Comparison of ENCODE assay signal across 1 cellular context in the genomic region with DNA sequence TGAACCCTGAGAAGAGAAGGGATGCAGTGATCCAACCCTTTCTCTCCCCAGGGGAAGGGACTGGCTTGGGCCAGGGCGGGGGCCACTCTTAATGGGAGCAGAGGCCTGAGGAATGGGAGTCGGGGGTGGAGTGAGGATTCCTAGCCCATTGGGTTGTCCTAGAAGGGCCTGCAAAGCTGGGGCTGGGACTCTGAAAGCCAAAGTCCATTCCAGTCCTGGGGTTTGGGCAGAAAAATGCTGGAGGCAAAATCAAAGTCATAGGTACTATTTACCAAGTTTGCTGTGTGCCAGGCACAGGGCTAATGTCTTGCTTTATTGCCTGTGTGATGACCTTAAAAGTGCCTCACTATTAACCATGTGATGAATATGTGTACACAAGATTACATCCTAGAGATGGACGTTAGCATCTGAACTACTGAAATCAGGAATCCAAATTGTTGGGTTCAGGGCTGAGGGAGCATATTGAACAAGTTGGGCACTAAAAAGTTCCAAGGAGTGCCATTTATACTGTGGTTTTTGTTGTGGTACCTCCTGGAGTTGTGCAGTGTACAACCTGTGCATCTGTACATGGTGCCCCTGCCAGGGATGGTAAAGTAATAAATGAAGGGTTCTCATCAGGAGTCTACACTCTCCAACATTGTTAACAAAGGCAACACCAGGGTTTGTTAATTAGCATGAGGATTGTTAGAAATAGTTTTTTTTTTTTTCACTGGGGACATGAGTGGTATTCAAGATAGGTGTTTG.
TF ChIP-seq lines count a peak whose summit lies in the region.

No MANE protein-coding gene starts in this region.

TF ChIP-seq in GM23338, 12 proteins besides CTCF, POLR2A, EP300 and RAD21 (continued from another document):
- TF ChIP-seq, protein P1, sequence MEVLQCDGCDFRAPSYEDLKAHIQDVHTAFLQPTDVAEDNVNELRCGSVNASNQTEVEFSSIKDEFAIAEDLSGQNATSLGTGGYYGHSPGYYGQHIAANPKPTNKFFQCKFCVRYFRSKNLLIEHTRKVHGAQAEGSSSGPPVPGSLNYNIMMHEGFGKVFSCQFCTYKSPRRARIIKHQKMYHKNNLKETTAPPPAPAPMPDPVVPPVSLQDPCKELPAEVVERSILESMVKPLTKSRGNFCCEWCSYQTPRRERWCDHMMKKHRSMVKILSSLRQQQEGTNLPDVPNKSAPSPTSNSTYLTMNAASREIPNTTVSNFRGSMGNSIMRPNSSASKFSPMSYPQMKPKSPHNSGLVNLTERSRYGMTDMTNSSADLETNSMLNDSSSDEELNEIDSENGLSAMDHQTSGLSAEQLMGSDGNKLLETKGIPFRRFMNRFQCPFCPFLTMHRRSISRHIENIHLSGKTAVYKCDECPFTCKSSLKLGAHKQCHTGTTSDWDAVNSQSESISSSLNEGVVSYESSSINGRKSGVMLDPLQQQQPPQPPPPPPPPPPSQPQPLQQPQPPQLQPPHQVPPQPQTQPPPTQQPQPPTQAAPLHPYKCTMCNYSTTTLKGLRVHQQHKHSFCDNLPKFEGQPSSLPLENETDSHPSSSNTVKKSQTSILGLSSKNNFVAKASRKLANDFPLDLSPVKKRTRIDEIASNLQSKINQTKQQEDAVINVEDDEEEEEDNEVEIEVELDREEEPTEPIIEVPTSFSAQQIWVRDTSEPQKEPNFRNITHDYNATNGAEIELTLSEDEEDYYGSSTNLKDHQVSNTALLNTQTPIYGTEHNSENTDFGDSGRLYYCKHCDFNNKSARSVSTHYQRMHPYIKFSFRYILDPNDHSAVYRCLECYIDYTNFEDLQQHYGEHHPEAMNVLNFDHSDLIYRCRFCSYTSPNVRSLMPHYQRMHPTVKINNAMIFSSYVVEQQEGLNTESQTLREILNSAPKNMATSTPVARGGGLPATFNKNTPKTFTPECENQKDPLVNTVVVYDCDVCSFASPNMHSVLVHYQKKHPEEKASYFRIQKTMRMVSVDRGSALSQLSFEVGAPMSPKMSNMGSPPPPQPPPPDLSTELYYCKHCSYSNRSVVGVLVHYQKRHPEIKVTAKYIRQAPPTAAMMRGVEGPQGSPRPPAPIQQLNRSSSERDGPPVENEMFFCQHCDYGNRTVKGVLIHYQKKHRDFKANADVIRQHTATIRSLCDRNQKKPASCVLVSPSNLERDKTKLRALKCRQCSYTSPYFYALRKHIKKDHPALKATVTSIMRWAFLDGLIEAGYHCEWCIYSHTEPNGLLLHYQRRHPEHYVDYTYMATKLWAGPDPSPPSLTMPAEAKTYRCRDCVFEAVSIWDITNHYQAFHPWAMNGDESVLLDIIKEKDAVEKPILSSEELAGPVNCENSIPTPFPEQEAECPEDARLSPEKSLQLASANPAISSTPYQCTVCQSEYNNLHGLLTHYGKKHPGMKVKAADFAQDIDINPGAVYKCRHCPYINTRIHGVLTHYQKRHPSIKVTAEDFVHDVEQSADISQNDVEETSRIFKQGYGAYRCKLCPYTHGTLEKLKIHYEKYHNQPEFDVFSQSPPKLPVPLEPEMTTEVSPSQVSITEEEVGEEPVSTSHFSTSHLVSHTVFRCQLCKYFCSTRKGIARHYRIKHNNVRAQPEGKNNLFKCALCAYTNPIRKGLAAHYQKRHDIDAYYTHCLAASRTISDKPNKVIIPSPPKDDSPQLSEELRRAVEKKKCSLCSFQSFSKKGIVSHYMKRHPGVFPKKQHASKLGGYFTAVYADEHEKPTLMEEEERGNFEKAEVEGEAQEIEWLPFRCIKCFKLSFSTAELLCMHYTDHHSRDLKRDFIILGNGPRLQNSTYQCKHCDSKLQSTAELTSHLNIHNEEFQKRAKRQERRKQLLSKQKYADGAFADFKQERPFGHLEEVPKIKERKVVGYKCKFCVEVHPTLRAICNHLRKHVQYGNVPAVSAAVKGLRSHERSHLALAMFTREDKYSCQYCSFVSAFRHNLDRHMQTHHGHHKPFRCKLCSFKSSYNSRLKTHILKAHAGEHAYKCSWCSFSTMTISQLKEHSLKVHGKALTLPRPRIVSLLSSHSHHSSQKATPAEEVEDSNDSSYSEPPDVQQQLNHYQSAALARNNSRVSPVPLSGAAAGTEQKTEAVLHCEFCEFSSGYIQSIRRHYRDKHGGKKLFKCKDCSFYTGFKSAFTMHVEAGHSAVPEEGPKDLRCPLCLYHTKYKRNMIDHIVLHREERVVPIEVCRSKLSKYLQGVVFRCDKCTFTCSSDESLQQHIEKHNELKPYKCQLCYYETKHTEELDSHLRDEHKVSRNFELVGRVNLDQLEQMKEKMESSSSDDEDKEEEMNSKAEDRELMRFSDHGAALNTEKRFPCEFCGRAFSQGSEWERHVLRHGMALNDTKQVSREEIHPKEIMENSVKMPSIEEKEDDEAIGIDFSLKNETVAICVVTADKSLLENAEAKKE (CRISPR knock-in tag; IDR thresholded peaks at IDR 0.05) = no peak
- TF ChIP-seq CREB1 (CRISPR knock-in tag; IDR thresholded peaks at IDR 0.05; ENCODE audit: low read depth) = no peak
- no peak for TF ChIP-seq ZNF114 (CRISPR knock-in tag; IDR thresholded peaks at IDR 0.05)
- TF ChIP-seq JUNB (IDR thresholded peaks at IDR 0.05; ENCODE audit: unreplicated experiment) = no peak
- TF ChIP-seq STAT1 (IDR thresholded peaks at IDR 0.05; ENCODE audit: unreplicated experiment) = no peak
- TF ChIP-seq POLR2AphosphoS5 (IDR thresholded peaks at IDR 0.05; ENCODE audit: low read depth) = no peak
